Comparison of ENCODE assay signal across 17 cellular contexts in genomic region chr5:595285-595684, GRCh38. TPM values are rescaled to one million over a fixed set of nuclear protein-coding genes. Genes with fewer than 3 reads are reported as not detected.
DNase-seq lines count a peak whose midpoint lies in the region; ATAC-seq and TF ChIP-seq lines count a peak whose summit lies in the region.
"Had no signal": no experiment of that assay in that cellular context is flagged by ENCODE, and none has a peak within 500 bp of the region (broad histone marks: within the 10 kb centered on the region; RNA-seq: fewer than 3 reads in every experiment).

No MANE protein-coding gene starts in this region.

- no peaks in the 10 kb centered on the region for H3K9me3 ChIP-seq in gastroesophageal sphincter

- TF ChIP-seq EP300 in gastroesophageal sphincter (IDR thresholded peaks at IDR 0.05), result no peak

- no peaks in the 10 kb centered on the region for H3K4me1 ChIP-seq in gastroesophageal sphincter

- H3K27ac ChIP-seq in VCaP, result peak overlapping the region; percentile 83
- no peak overlapping the region for H3K27ac ChIP-seq in gastroesophageal sphincter
- H3K27ac ChIP-seq: GM23248 had no signal

- peaks cover 59% of the 10 kb centered on the region for H3K27me3 ChIP-seq in gastroesophageal sphincter

- no peak for TF ChIP-seq POLR2A in gastroesophageal sphincter (IDR thresholded peaks at IDR 0.05)

- peak; percentile 30 for DNase-seq in foreskin melanocyte
- peak; percentile 35 for DNase-seq in medulla oblongata (ENCODE audit: extremely low spot score)
- no peak for DNase-seq in NCI-H748 (lab: John Stamatoyannopoulos, UW; ENCODE audit: unreplicated experiment)
- DNase-seq in GM19238 (ENCODE audit: insufficient read length, low spot score), result no peak
- DNase-seq: C1 segment of cervical spinal cord; Calu3; CD4-positive, alpha-beta memory T cell; COR-L47; DMS53; DMS79 treated with DMSO at 0.1 percent for 48 hours; GF-D8; GM23248; H7; HCEC 1CT had no signal

- ATAC-seq in gastroesophageal sphincter, result no peak
- no peak for ATAC-seq in HG02798 (IDR thresholded peaks at IDR 0.05; ENCODE audit: poor library complexity, unreplicated experiment)

- WGBS in gastroesophageal sphincter (ENCODE audit: low coverage in 1 of 2), 2 donors, result 81 to 95% methylated on average over 2 of the region's 2 CpGs

- H3K36me3 ChIP-seq in gastroesophageal sphincter, result no peaks in the 10 kb centered on the region

- TF ChIP-seq CTCF in VCaP (conservative IDR thresholded peaks at IDR 0.05) (no peak), gastroesophageal sphincter (IDR thresholded peaks at IDR 0.05) (no peak)

- no peak overlapping the region for H3K4me3 ChIP-seq in gastroesophageal sphincter
- H3K4me3 ChIP-seq: GM23248 had no signal

RNA-seq across cellular contexts. Expression of gene CEP72, which starts 16.9 kb away (rescaled TPM):
- total RNA-seq in gastroesophageal sphincter, result 1 to 10 TPM; 2.1 to 8.7 (median 3.8) TPM

Comparison
In these comparisons a context has a peak if more than half of its experiments do, and no peak if none do; other contexts are left out.
1. DNase-seq: peak in foreskin melanocyte (single experiment) and medulla oblongata (single experiment); none in NCI-H748 (single experiment) and GM19238 (single experiment).